Comparison of ENCODE assay signal across 20 cellular contexts in genomic region chr3:127678315-127678599, GRCh38.
"Had no signal": no experiment of that assay in that cellular context is flagged by ENCODE, and none has a peak within 500 bp of the region (broad histone marks: within the 10 kb centered on the region; RNA-seq: fewer than 3 reads in every experiment).

No MANE protein-coding gene starts in this region.

- FAIRE-seq: astrocyte, bronchial epithelial cell had no signal

- H3K27ac Mint-ChIP-seq: activated naive CD4-positive, alpha-beta T cell treated with anti-CD3 and anti-CD28 coated beads, Interleukin-2, amount 10 ng/mL, durations not matched to agents 7 days and 5 days; activated T-helper 17 cell treated with anti-CD3 and anti-CD28 coated beads, Interleukin-2, amount 50 U/mL, for 72 hours; memory B cell had no signal

- H3K4me3 Mint-ChIP-seq: activated naive CD4-positive, alpha-beta T cell treated with anti-CD3 and anti-CD28 coated beads, Interleukin-2, amount 10 ng/mL, durations not matched to agents 7 days and 5 days; activated T-helper 17 cell treated with anti-CD3 and anti-CD28 coated beads, Interleukin-2, amount 50 U/mL, for 72 hours; immature natural killer cell; memory B cell had no signal

- H3K27me3 Mint-ChIP-seq: activated naive CD4-positive, alpha-beta T cell treated with anti-CD3 and anti-CD28 coated beads, Interleukin-2, amount 10 ng/mL, durations not matched to agents 7 days and 5 days; activated T-helper 17 cell treated with anti-CD3 and anti-CD28 coated beads, Interleukin-2, amount 50 U/mL, for 72 hours; memory B cell had no signal

- H3K27ac ChIP-seq: adrenal gland, left ventricle myocardium inferior, parathyroid adenoma, sigmoid colon, tibial artery, vagina had no signal

- H2AFZ ChIP-seq: parathyroid adenoma had no signal

- H3K4me1 ChIP-seq: parathyroid adenoma had no signal

- ATAC-seq: activated T-helper 17 cell treated with anti-CD3 and anti-CD28 coated beads, Interleukin-2, amount 50 U/mL, for 72 hours had no signal

- H3K9me3 Mint-ChIP-seq: activated naive CD4-positive, alpha-beta T cell treated with anti-CD3 and anti-CD28 coated beads, Interleukin-2, amount 10 ng/mL, durations not matched to agents 7 days and 5 days; activated T-helper 17 cell treated with anti-CD3 and anti-CD28 coated beads, Interleukin-2, amount 50 U/mL, for 72 hours; immature natural killer cell had no signal

- H3K27me3 ChIP-seq: adrenal gland, sigmoid colon, tibial artery, vagina had no signal

- H3K79me2 ChIP-seq: parathyroid adenoma had no signal

- H3K4me3 ChIP-seq: adrenal gland, left ventricle myocardium inferior, sigmoid colon, tibial artery, vagina had no signal

- H3K9me3 ChIP-seq: adrenal gland, left ventricle myocardium inferior, sigmoid colon, tibial artery, vagina had no signal

- DNase-seq: activated CD4-positive, alpha-beta T cell treated with anti-CD3 and anti-CD28 coated beads, Interleukin-2, amount 50 U/mL, for 1 hour; activated naive CD4-positive, alpha-beta T cell treated with anti-CD3 and anti-CD28 coated beads, Interleukin-2, amount 10 ng/mL, durations not matched to agents 7 days and 5 days; effector CD4-positive, alpha-beta T cell; immature natural killer cell; kidney glomerular epithelial cell; stimulated activated CD4-positive, alpha-beta T cell treated with anti-CD3 and anti-CD28 coated beads, Interleukin-12 subunit alpha, Interleukin-12 subunit beta, amount 100 ng/mL, for 4 hours; stimulated activated CD4-positive, alpha-beta T cell treated with anti-CD3 and anti-CD28 coated beads, Interleukin-1b, Interleukin-23, amount 100 ng/mL, for 48 hours; stimulated activated naive CD4-positive, alpha-beta T cell treated with Interleukin-2 at 50 U/mL for 16 hours; substantia nigra; T1000 had no signal

- H3K9ac ChIP-seq: parathyroid adenoma had no signal
